In genomic region chr21:42228709-42229220, GRCh38 we compare ENCODE assay signal across 12 cellular contexts. TPM values are rescaled to one million over a fixed set of nuclear protein-coding genes. Genes with fewer than 3 reads are reported as not detected.
DNase-seq lines count a peak whose midpoint lies in the region; ATAC-seq, FAIRE-seq and TF ChIP-seq lines count a peak whose summit lies in the region.
"Had no signal": no experiment of that assay in that cellular context is flagged by ENCODE, and none has a peak within 500 bp of the region (broad histone marks: within the 10 kb centered on the region; RNA-seq: fewer than 3 reads in every experiment).

No MANE protein-coding gene starts in this region.

- ATAC-seq in heart right ventricle = no peak
- ATAC-seq in left ventricle myocardium superior = no peak
- no peak for ATAC-seq in GM12878
- no peak for ATAC-seq in HG03342 (IDR thresholded peaks at IDR 0.05; ENCODE audit: unreplicated experiment)
- no peak for ATAC-seq in HG03159 (IDR thresholded peaks at IDR 0.05; ENCODE audit: unreplicated experiment)

- H3K4me2 ChIP-seq in GM12878 (ENCODE audit: control insufficient read depth, insufficient read depth) = peak overlapping the region; percentile 64

- in situ Hi-C loops in GM12878 (cut with MboI) = no loop called here

- CTCF ChIA-PET in GM12878 (lab: Yijun Ruan, JAX) = interaction anchor here (1.2 to 3.7 kb wide), 6 partner anchors 10 to 83 kb away, joined by 3 to 33 read pairs (median 10); no protein-coding TSS in a partner anchor

- H2AFZ ChIP-seq in GM12878 (ENCODE audit: control insufficient read depth, low read depth, low read length) = no peak overlapping the region; the same call in 1 of the 2 replicates

- H3K9me3 ChIP-seq in heart right ventricle (no peaks in the 10 kb centered on the region), GM12878 (replicated peaks; ENCODE audit: control insufficient read depth, insufficient read depth, low read length) (no peaks in the 10 kb centered on the region), mucosa of rectum (ENCODE audit: control insufficient read depth in 2 of 2, low read length in 2 of 2) (no peaks in the 10 kb centered on the region), vagina (no peaks in the 10 kb centered on the region)

- DNase-seq in heart right ventricle = no peak
- no peak for DNase-seq in left ventricle myocardium superior
- DNase-seq in GM12878 (ENCODE audit: low read depth, low spot score) = no peak
- DNase-seq in vagina (ENCODE audit: extremely low spot score in 2 of 2) = no peak
- no peak for DNase-seq in LoVo (ENCODE audit: low spot score)
- DNase-seq: NCI-H2081 treated with DMSO at 0.1 percent for 48 hours had no signal

- no peaks in the 10 kb centered on the region for H3K79me2 ChIP-seq in GM12878 (ENCODE audit: control insufficient read depth, insufficient read depth, low read length)

- TF ChIP-seq CTCF in heart right ventricle (IDR thresholded peaks at IDR 0.05) = no peak
- no peak for TF ChIP-seq CTCF in GM12878 (IDR thresholded peaks at IDR 0.05 in 2 of 3, conservative IDR thresholded peaks at IDR 0.05 in 1 of 3; ENCODE audit: control insufficient read depth in 2 of 3, extremely low read depth in 1 of 3, insufficient read depth in 1 of 3, low read depth in 3 of 3, low read length in 3 of 3)
- TF ChIP-seq CTCF in vagina (IDR thresholded peaks at IDR 0.05) = no peak

- POLR2A ChIA-PET in GM12878 (lab: Charles Lee) = interaction anchor here (1.1 to 3.5 kb wide), 6 partner anchors 9 to 41 kb away, joined by 3 to 28 read pairs (median 6); partner anchors contain the start of gene ABCG1

- BruUV-seq in GM12878 (replicated peaks; lab: Mats Ljungman, UMichigan) = no TSS peak

- intact Hi-C loops in heart right ventricle (cut with DNase I) (no loop called here), left ventricle myocardium superior (cut with micrococcal nuclease) (no loop called here), GM12878 (cut with micrococcal nuclease; ENCODE audit: unreplicated experiment) (loop anchor here (10.0 kb wide), 1 partner anchor 864 kb away; the partner anchor contains the start of gene MX2), vagina (cut with DNase I) (no loop called here)

- 95 to 97% methylated on average over 11 of the region's 11 CpGs for WGBS in heart right ventricle, 2 donors
- WGBS in GM12878 (ENCODE audit: insufficient coverage, insufficient replicate concordance, low lambda C conversion rate, missing lambda C conversion rate) = 80% methylated on average over 11 of the region's 11 CpGs

- H4K20me1 ChIP-seq in GM12878 (ENCODE audit: control insufficient read depth, insufficient read depth) = no peaks in the 10 kb centered on the region

- H3K27me3 ChIP-seq in heart right ventricle (no peaks in the 10 kb centered on the region), GM12878 (replicated peaks in 1 of 2; ENCODE audit: control insufficient read depth in 2 of 2, insufficient read depth in 2 of 2, low read length in 1 of 2) (no peaks in the 10 kb centered on the region), mucosa of rectum (ENCODE audit: control insufficient read depth in 2 of 2, insufficient read depth in 2 of 2, low read length in 2 of 2) (no peaks in the 10 kb centered on the region), vagina (no peaks in the 10 kb centered on the region)

- RAD21 ChIA-PET in GM12878 (lab: Charles Lee; ENCODE audit: unreplicated experiment) = interaction anchor here (0.7 to 6.6 kb wide), 10 partner anchors 9 to 194 kb away, joined by 3 to 48 read pairs (median 4); partner anchors contain the start of gene ABCG1

- TF ChIP-seq POLR2A in GM12878 (IDR thresholded peaks at IDR 0.05; ENCODE audit: low read depth, low read length) (no peak), vagina (IDR thresholded peaks at IDR 0.05) (no peak)

- TF ChIP-seq RAD21 in GM12878 (IDR thresholded peaks at IDR 0.05; ENCODE audit: insufficient read depth, low read depth, low read length) = no peak

- no peak overlapping the region for H3K4me3 ChIP-seq in heart right ventricle
- H3K4me3 ChIP-seq in GM12878 = no peak overlapping the region
- peak overlapping the region; percentile 3 to 50 for H3K4me3 ChIP-seq in mucosa of rectum (ENCODE audit: low read length in 2 of 2)
- no peak overlapping the region for H3K4me3 ChIP-seq in vagina

- no peak for TF ChIP-seq EP300 in GM12878 (IDR thresholded peaks at IDR 0.05; ENCODE audit: borderline replicate concordance in 1 of 2, control insufficient read depth in 1 of 2, low read depth in 2 of 2, low read length in 2 of 2)

- no peak for FAIRE-seq in GM12878 (lab: Jason Lieb, UNC)
- FAIRE-seq: frontal cortex, HTR-8/SVneo had no signal

- no peak overlapping the region for H3K9ac ChIP-seq in GM12878 (ENCODE audit: control insufficient read depth, insufficient read depth, low read length)
- peak overlapping the region; percentile 37 to 46 for H3K9ac ChIP-seq in mucosa of rectum (ENCODE audit: low read depth in 1 of 2, low read length in 2 of 2)

- H3K36me3 ChIP-seq in heart right ventricle = peaks cover 0 to 22% (median 0%) of the 10 kb centered on the region in 9 donors
- H3K36me3 ChIP-seq in GM12878 (ENCODE audit: control insufficient read depth in 2 of 2, insufficient read depth in 2 of 2, low read length in 1 of 2) = no peaks in the 10 kb centered on the region
- H3K36me3 ChIP-seq in mucosa of rectum (ENCODE audit: control insufficient read depth in 2 of 2, insufficient read depth in 2 of 2, low read length in 2 of 2) = peaks cover 0 to 6% of the 10 kb centered on the region in 2 donors
- H3K36me3 ChIP-seq in vagina = peaks cover 0 to 6% of the 10 kb centered on the region in 2 donors

- SMC1A ChIA-PET in GM12878 (lab: Charles Lee; ENCODE audit: uncharacterized antibody, unreplicated experiment) = interaction anchor here (0.9 to 7.5 kb wide), 9 partner anchors 9 to 57 kb away, joined by 3 to 34 read pairs (median 5); partner anchors contain the start of gene ABCG1

- H3K4me1 ChIP-seq in heart right ventricle (peaks cover 36 to 70% (median 66%) of the 10 kb centered on the region in 9 donors), GM12878 (ENCODE audit: control insufficient read depth, insufficient read depth, low read length) (peaks cover 38% of the 10 kb centered on the region), mucosa of rectum (ENCODE audit: control insufficient read depth in 2 of 2, insufficient read depth in 2 of 2, low read length in 2 of 2) (peaks cover 41 to 50% of the 10 kb centered on the region in 2 donors), vagina (peaks cover 49% of the 10 kb centered on the region)

- H3K27ac ChIP-seq in heart right ventricle = peak overlapping the region in 7 of 10 donors; percentile 39 to 80 (median 67)
- peak overlapping the region; percentile 22 for H3K27ac ChIP-seq in GM12878 (ENCODE audit: control insufficient read depth, insufficient read depth)
- peak overlapping the region; percentile 83 to 90 for H3K27ac ChIP-seq in mucosa of rectum (ENCODE audit: low read depth in 2 of 2, low read length in 2 of 2)
- peak overlapping the region; percentile 36 for H3K27ac ChIP-seq in vagina

TF ChIP-seq in GM12878, 131 proteins besides CTCF, POLR2A, EP300 and RAD21 (continues in another document):
- TF ChIP-seq GABPA (IDR thresholded peaks at IDR 0.05; ENCODE audit: low read depth) = no peak
- no peak for TF ChIP-seq ETV6 (conservative IDR thresholded peaks at IDR 0.05 in 1 of 2, IDR thresholded peaks at IDR 0.05 in 1 of 2; ENCODE audit: borderline replicate concordance in 1 of 2, low read depth in 1 of 2)
- no peak for TF ChIP-seq POU2F2 (IDR thresholded peaks at IDR 0.05; ENCODE audit: borderline replicate concordance, low read depth, low read length)
- no peak for TF ChIP-seq PKNOX1 (IDR thresholded peaks at IDR 0.05)
- TF ChIP-seq WRNIP1 (IDR thresholded peaks at IDR 0.05; ENCODE audit: borderline replicate concordance, low read depth, low read length) = no peak

RNA-seq across cellular contexts. Expression of gene ABCG1, which starts 9.8 kb away (rescaled TPM):
- 10 to 100 TPM in 7 of 10 donors, 1 to 10 TPM in 3; 5.5 to 26.2 (median 14.6) TPM for total RNA-seq in heart right ventricle
- polyA plus RNA-seq in heart right ventricle = 10 to 100 TPM; 11.6 to 19.4 TPM
- 11.1 TPM for total RNA-seq in left ventricle myocardium superior
- total RNA-seq in GM12878 (2013; cell fraction: nucleolus; rRNA removed) = 8.0 TPM in 2 replicates
- 8.8 and 9.2 TPM in 2 replicates for total RNA-seq in GM12878 (2014; rRNA removed)
- 5.3 and 6.2 TPM in 2 replicates for total RNA-seq in GM12878 (2014; rRNA removed; fragmentation: Illumina TruSeq; extraction: Trizol)
- 11.2 and 12.4 TPM in 2 replicates for total RNA-seq in GM12878 (2021)
- polyA plus RNA-seq in GM12878 (2011; ENCODE audit: low read depth) = 1.2 TPM
- 14.0 and 19.3 TPM in 2 replicates for polyA plus RNA-seq in GM12878 (2011; rRNA removed)
- 23.8 and 25.9 TPM in 2 replicates for polyA plus RNA-seq in GM12878 (2011; cell fraction: cytosol; rRNA removed)
- polyA plus RNA-seq in GM12878 (2011; cell fraction: nucleus; rRNA removed) = 34.2 and 36.9 TPM in 2 replicates
- 1.5 and 4.0 TPM in 2 replicates for polyA plus RNA-seq in GM12878 (2012)
- 5.9 and 6.1 TPM in 2 replicates for polyA plus RNA-seq in GM12878 (2014; fragmentation: Illumina TruSeq; extraction: Trizol)
- polyA plus RNA-seq in GM12878 (2014; fragmentation: Nextera tagmentation; extraction: Ambion mirVana) = 1 to 10 TPM; 2.9 to 3.0 TPM
- polyA plus RNA-seq in GM12878 (2014; rRNA removed) = 6.9 and 8.0 TPM in 2 replicates
- 1 to 10 TPM in 1 of 2 experiments, under 1 TPM in 1; 0.59 to 1.3 TPM for polyA plus RNA-seq in GM12878 (2016; fragmentation: Nextera tagmentation; extraction: Ambion mirVana)
- 25.7 and 35.5 TPM in 2 replicates for polyA minus RNA-seq in GM12878 (2011; rRNA and poly(A)+ RNA removed)
- polyA minus RNA-seq in GM12878 (2011; cell fraction: cytosol; rRNA and poly(A)+ RNA removed) = 9.1 and 12.7 TPM in 2 replicates
- 9.8 and 15.8 TPM in 2 replicates for polyA minus RNA-seq in GM12878 (2011; cell fraction: nucleus; rRNA and poly(A)+ RNA removed)
- 18.7 TPM for total RNA-seq in vagina
- total RNA-seq: RPMI7951 had no signal

Comparison
In these comparisons a context has a peak if more than half of its experiments do, and no peak if none do; other contexts are left out.
1. H3K27ac ChIP-seq: peak in every context shown above with its lines; median percentile 86 in mucosa of rectum; 67 in heart right ventricle; 36 in vagina; 22 in GM12878.
2. H3K4me3 ChIP-seq: peak in mucosa of rectum (2 of 2); none in heart right ventricle (0 of 10), GM12878 (single experiment) and vagina (0 of 2).